ENCODE assay signal across 19 cellular contexts in genomic region chr1:116001739-116002487, GRCh38. TPM values are rescaled to one million over a fixed set of nuclear protein-coding genes. Genes with fewer than 3 reads are reported as not detected.
A peak's percentile ranks its signal among the peaks of the same experiment; 100 is the strongest.
DNase-seq lines count a peak whose midpoint lies in the region; ATAC-seq and TF ChIP-seq lines count a peak whose summit lies in the region.
"Had no signal": no experiment of that assay in that cellular context is flagged by ENCODE, and none has a peak within 500 bp of the region (broad histone marks: within the 10 kb centered on the region; RNA-seq: fewer than 3 reads in every experiment).

No MANE protein-coding gene starts in this region.

- H3K36me3 ChIP-seq in stomach (peaks cover 0 to 28% (median 20%) of the 10 kb centered on the region in 4 donors), psoas muscle (ENCODE audit: insufficient read depth in 1 of 2, low read depth in 1 of 2) (no peaks in the 10 kb centered on the region)

- intact Hi-C loops in stomach (cut with DNase I; ENCODE audit: low total_unique reads) (no loop called here), psoas muscle (cut with DNase I) (no loop called here)

- DNase-seq in HFFc6 (peak; percentile 33), T-helper 17 cell (no peak), fibroblast of mammary gland (ENCODE audit: low read depth) (peak; percentile 3), stomach (peak; percentile 60), psoas muscle (no peak)
- no peak for DNase-seq in stimulated activated effector memory CD8-positive, alpha-beta T cell treated with anti-CD3 and anti-CD28 coated beads, Interleukin-12 subunit alpha, Interleukin-12 subunit beta, amount 100 ng/mL, for 72 hours (ENCODE audit: low spot score in 2 of 2)
- DNase-seq: activated CD4-positive, alpha-beta memory T cell treated with anti-CD3 and anti-CD28 coated beads for 36 hours; activated naive CD4-positive, alpha-beta T cell treated with anti-CD3 and anti-CD28 coated beads, Interleukin-2, amount 50 U/mL, for 16 hours; activated T-cell treated with anti-CD3 and anti-CD28 coated beads, Interleukin-2, amount 50 U/mL, for 24 hours; effector CD4-positive, alpha-beta T cell; H9; left cardiac atrium; NCI-H1417 treated with DMSO at 0.1 percent for 48 hours; NCI-H2171 treated with DMSO at 0.1 percent for 48 hours; NCI-H82; sigmoid colon had no signal

- no peaks in the 10 kb centered on the region for H3K9me3 ChIP-seq in T-helper 17 cell (ENCODE audit: control insufficient read depth, low read length, poor library complexity, severe bottlenecking)
- peaks cover 0 to 20% (median 12%) of the 10 kb centered on the region in 4 donors for H3K9me3 ChIP-seq in stomach
- peaks cover 27% of the 10 kb centered on the region for H3K9me3 ChIP-seq in psoas muscle

- H3K27ac Mint-ChIP-seq in HFFc6 (peak overlapping the region; percentile 12), T-helper 17 cell (peak overlapping the region; percentile 3)
- H3K27ac Mint-ChIP-seq in stimulated activated effector memory CD8-positive, alpha-beta T cell treated with anti-CD3 and anti-CD28 coated beads, Interleukin-12 subunit alpha, Interleukin-12 subunit beta, amount 100 ng/mL, for 72 hours, result no peak overlapping the region
- H3K27ac Mint-ChIP-seq: activated CD4-positive, alpha-beta memory T cell treated with anti-CD3 and anti-CD28 coated beads for 36 hours; activated T-cell treated with anti-CD3 and anti-CD28 coated beads, Interleukin-2, amount 50 U/mL, for 24 hours; B cell; H9 had no signal

- TF ChIP-seq CTCF in HFFc6 (IDR thresholded peaks at IDR 0.05), result no peak
- TF ChIP-seq CTCF in fibroblast of mammary gland (conservative IDR thresholded peaks at IDR 0.05; ENCODE audit: control insufficient read depth, insufficient read depth, low read depth, low read length), result no peak
- TF ChIP-seq CTCF in stomach (IDR thresholded peaks at IDR 0.05), result no peak
- no peak for TF ChIP-seq CTCF in psoas muscle (IDR thresholded peaks at IDR 0.05)

- TF ChIP-seq POLR2A in stomach (IDR thresholded peaks at IDR 0.05), result no peak

- H3K27me3 ChIP-seq in stomach (no peaks in the 10 kb centered on the region), psoas muscle (ENCODE audit: insufficient read depth in 3 of 3, low read length in 2 of 3) (peaks cover 0 to 3% (median 0%) of the 10 kb centered on the region in 3 donors)
- H3K27me3 ChIP-seq: sigmoid colon, suprapubic skin had no signal

- no peak for TF ChIP-seq EP300 in stomach (IDR thresholded peaks at IDR 0.05)

- peaks cover 0 to 16% (median 13%) of the 10 kb centered on the region in 4 donors for H3K4me1 ChIP-seq in stomach
- H3K4me1 ChIP-seq in psoas muscle, result no peaks in the 10 kb centered on the region
- H3K4me1 ChIP-seq: sigmoid colon had no signal

- no peaks in the 10 kb centered on the region for H3K27me3 Mint-ChIP-seq in HFFc6 (ENCODE audit: insufficient read depth)
- H3K27me3 Mint-ChIP-seq in T-helper 17 cell, result no peaks in the 10 kb centered on the region
- H3K27me3 Mint-ChIP-seq: activated CD4-positive, alpha-beta memory T cell treated with anti-CD3 and anti-CD28 coated beads for 36 hours; B cell had no signal

- ATAC-seq in T-helper 17 cell (no peak), psoas muscle (no peak), HG03108 (IDR thresholded peaks at IDR 0.05; ENCODE audit: unreplicated experiment) (no peak)
- ATAC-seq in stimulated activated effector memory CD8-positive, alpha-beta T cell treated with anti-CD3 and anti-CD28 coated beads, Interleukin-12 subunit alpha, Interleukin-12 subunit beta, amount 100 ng/mL, for 72 hours, result no peak

- peaks cover 20% of the 10 kb centered on the region for H3K9me3 Mint-ChIP-seq in HFFc6
- H3K9me3 Mint-ChIP-seq in stimulated activated effector memory CD8-positive, alpha-beta T cell treated with anti-CD3 and anti-CD28 coated beads, Interleukin-12 subunit alpha, Interleukin-12 subunit beta, amount 100 ng/mL, for 72 hours, result peaks cover 28% of the 10 kb centered on the region

- H3K27ac ChIP-seq in stomach (peak overlapping the region in 4 of 5 donors; percentile 20 to 52 (median 36)), psoas muscle (no peak overlapping the region)
- H3K27ac ChIP-seq: sigmoid colon, suprapubic skin had no signal

- H3K36me3 Mint-ChIP-seq in HFFc6 (ENCODE audit: low read depth), result peaks cover 55% of the 10 kb centered on the region
- no peaks in the 10 kb centered on the region for H3K36me3 Mint-ChIP-seq in T-helper 17 cell (ENCODE audit: low read depth)
- H3K36me3 Mint-ChIP-seq in stimulated activated effector memory CD8-positive, alpha-beta T cell treated with anti-CD3 and anti-CD28 coated beads, Interleukin-12 subunit alpha, Interleukin-12 subunit beta, amount 100 ng/mL, for 72 hours, result no peaks in the 10 kb centered on the region

- H3K4me3 ChIP-seq in fibroblast of mammary gland (ENCODE audit: control insufficient read depth, low read depth, low read length), result no peak overlapping the region
- no peak overlapping the region for H3K4me3 ChIP-seq in stomach
- no peak overlapping the region for H3K4me3 ChIP-seq in psoas muscle
- H3K4me3 ChIP-seq: sigmoid colon, suprapubic skin had no signal

- H3K4me1 Mint-ChIP-seq in HFFc6 (ENCODE audit: low read depth) (peaks cover 37% of the 10 kb centered on the region), T-helper 17 cell (peaks cover 12% of the 10 kb centered on the region)
- peaks cover 7% of the 10 kb centered on the region for H3K4me1 Mint-ChIP-seq in stimulated activated effector memory CD8-positive, alpha-beta T cell treated with anti-CD3 and anti-CD28 coated beads, Interleukin-12 subunit alpha, Interleukin-12 subunit beta, amount 100 ng/mL, for 72 hours

- 77 to 88% (median 85%) methylated on average over 3 of the region's 3 CpGs for WGBS in stomach, 5 donors
- 77 to 82% (median 81%) methylated on average over 3 of the region's 3 CpGs for WGBS in psoas muscle, 3 donors

- H3K4me3 Mint-ChIP-seq in HFFc6 (no peak overlapping the region), T-helper 17 cell (no peak overlapping the region)
- H3K4me3 Mint-ChIP-seq in stimulated activated effector memory CD8-positive, alpha-beta T cell treated with anti-CD3 and anti-CD28 coated beads, Interleukin-12 subunit alpha, Interleukin-12 subunit beta, amount 100 ng/mL, for 72 hours, result no peak overlapping the region
- H3K4me3 Mint-ChIP-seq: activated CD4-positive, alpha-beta memory T cell treated with anti-CD3 and anti-CD28 coated beads for 36 hours; activated T-cell treated with anti-CD3 and anti-CD28 coated beads, Interleukin-2, amount 50 U/mL, for 24 hours; B cell; H9 had no signal

RNA-seq across cellular contexts. Expression of gene SLC22A15, which starts 25.6 kb away (rescaled TPM):
- total RNA-seq in HFFc6 (2021; fragmentation: NEBNext Ultra II Directional; extraction: Animal tissue kit (Norgen Biotek cat#: 25700)), result 1 to 10 TPM; 3.2 to 5.9 (median 4.1) TPM
- 1 to 10 TPM in 1 of 2 donors, under 1 TPM in 1; 0.68 to 2.3 TPM for total RNA-seq in T-helper 17 cell
- total RNA-seq in stomach, result 1 to 10 TPM in 4 of 5 donors, under 1 TPM in 1; 0.29 to 9.8 (median 5.8) TPM
- 1 to 10 TPM; 1.9 to 3.7 (median 2.9) TPM for polyA plus RNA-seq in stomach
- 1 to 10 TPM in 1 of 4 donors, under 1 TPM in 3; 0.39 to 1.0 (median 0.50) TPM for total RNA-seq in psoas muscle
- polyA plus RNA-seq in psoas muscle, result under 1 TPM; 0.09 to 0.18 (median 0.16) TPM

Comparison
In these comparisons a context has a peak if more than half of its experiments do, and no peak if none do; other contexts are left out.
1. DNase-seq: peak in HFFc6 (single experiment), fibroblast of mammary gland (single experiment) and stomach (single experiment); none in T-helper 17 cell (0 of 3), psoas muscle (0 of 2) and stimulated activated effector memory CD8-positive, alpha-beta T cell treated with anti-CD3 and anti-CD28 coated beads, Interleukin-12 subunit alpha, Interleukin-12 subunit beta, amount 100 ng/mL, for 72 hours (0 of 2).